In genomic region chr15:99104788-99105515, GRCh38 we compare ENCODE assay signal across 8 cellular contexts. TPM values are rescaled to one million over a fixed set of nuclear protein-coding genes. Genes with fewer than 3 reads are reported as not detected.
A peak's percentile ranks its signal among the peaks of the same experiment; 100 is the strongest.
DNase-seq lines count a peak whose midpoint lies in the region; ATAC-seq and TF ChIP-seq lines count a peak whose summit lies in the region.

SYNM (plus strand) TSS chr15:99105080; CDS start chr15:99105200, 120 bp downstream.

- H3K4me3 ChIP-seq in subcutaneous abdominal adipose tissue (ENCODE audit: low read depth in 1 of 5, low read length in 5 of 5) = peak within 1 kb of the TSS in 4 of 5 donors; percentile 69 to 94 (median 73)

- H3K27ac ChIP-seq in subcutaneous abdominal adipose tissue (ENCODE audit: low read depth, low read length) = peak within 1 kb of the TSS; percentile 37

- ATAC-seq in HG02759 (IDR thresholded peaks at IDR 0.05; ENCODE audit: unreplicated experiment) (peak; percentile 76), esophagus mucosa (peak; percentile 81)

- no peaks in the 10 kb centered on the region for H3K9me3 ChIP-seq in subcutaneous abdominal adipose tissue (ENCODE audit: control insufficient read depth in 5 of 5, low read length in 5 of 5)

- DNase-seq in A172 (ENCODE audit: low spot score) (peak; percentile 46), NCI-H1694 treated with DMSO at 0.1 percent for 48 hours (lab: John Stamatoyannopoulos, UW) (peak; percentile 36), middle frontal gyrus (ENCODE audit: extremely low spot score, low spot score) (peak; percentile 59)
- peak; percentile 59 for DNase-seq in activated CD4-positive, CD25-positive, alpha-beta regulatory T cell treated with anti-CD3 and anti-CD28 coated beads, Interleukin-2, amount 50 U/mL, for 72 hours

- peak within 1 kb of the TSS in 3 of 5 donors; percentile 26 to 41 (median 30) for H3K9ac ChIP-seq in subcutaneous abdominal adipose tissue (ENCODE audit: low read length in 5 of 5)

- TF ChIP-seq CTCF in GM12874 (IDR thresholded peaks at IDR 0.05; ENCODE audit: insufficient read depth, low read depth, low read length) = peak; percentile 83

- H3K4me1 ChIP-seq in subcutaneous abdominal adipose tissue (ENCODE audit: control insufficient read depth in 5 of 5, insufficient read depth in 5 of 5, low read length in 5 of 5) = peaks cover 7 to 76% (median 50%) of the 10 kb centered on the region in 5 donors

- H3K36me3 ChIP-seq in subcutaneous abdominal adipose tissue (ENCODE audit: control insufficient read depth in 5 of 5, insufficient read depth in 5 of 5, low read length in 5 of 5) = no peaks in the 10 kb centered on the region

- H3K27me3 ChIP-seq in subcutaneous abdominal adipose tissue (ENCODE audit: control insufficient read depth in 5 of 5, insufficient read depth in 4 of 5, low read length in 5 of 5) = peaks cover 0 to 9% (median 0%) of the 10 kb centered on the region in 5 donors

RNA-seq across cellular contexts. Expression of gene SYNM, which starts in this region (rescaled TPM):
- total RNA-seq in A172 (2014; rRNA removed; shearing (Covaris generic)) = 5.6 and 7.5 TPM in 2 replicates
- total RNA-seq in esophagus mucosa = 6.0 TPM

Comparison
In these comparisons a context has a peak if more than half of its experiments do, and no peak if none do; other contexts are left out.
1. Peak in every context shown above with its lines: DNase-seq, ATAC-seq, H3K4me3 ChIP-seq and H3K27ac ChIP-seq.